ENCODE assay signal across 13 cellular contexts in the genomic region with DNA sequence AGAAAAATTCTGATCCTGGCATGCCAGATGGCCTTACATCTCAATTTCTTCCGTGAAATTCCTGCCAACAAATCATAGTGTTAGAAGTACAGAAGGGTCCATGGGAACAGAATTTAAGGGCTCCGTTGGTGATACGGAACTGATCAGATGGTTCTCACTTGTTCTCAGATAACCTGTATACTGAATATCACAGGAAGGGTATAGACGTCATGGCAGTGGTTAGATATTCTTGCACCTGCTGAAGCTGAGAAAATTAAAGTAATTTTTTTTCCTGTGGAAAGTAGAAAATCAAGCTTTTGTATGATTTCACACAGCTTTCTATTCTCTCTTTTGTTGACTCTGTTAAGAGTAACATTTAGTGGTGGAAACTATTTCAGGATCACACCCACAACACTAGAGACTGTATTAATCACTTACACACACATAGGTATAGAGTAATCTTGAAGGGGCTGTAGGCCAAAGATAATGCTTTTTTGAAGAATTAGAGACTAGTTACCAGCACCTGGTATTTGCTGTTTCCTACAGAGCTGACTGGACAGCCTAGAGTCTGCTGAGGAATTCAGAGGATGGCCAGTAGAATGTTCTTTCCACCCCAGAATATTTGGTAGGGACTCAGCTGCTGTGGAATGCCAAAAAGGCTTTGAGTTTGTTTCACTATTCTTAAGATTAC. TPM values are rescaled to one million over a fixed set of nuclear protein-coding genes. Genes with fewer than 3 reads are reported as not detected.
DNase-seq lines count a peak whose midpoint lies in the region; ATAC-seq, FAIRE-seq and TF ChIP-seq lines count a peak whose summit lies in the region.
"Had no signal": no experiment of that assay in that cellular context is flagged by ENCODE, and none has a peak within 500 bp of the region (broad histone marks: within the 10 kb centered on the region; RNA-seq: fewer than 3 reads in every experiment).

No MANE protein-coding gene starts in this region.

- TF ChIP-seq CTCF in astrocyte (IDR thresholded peaks at IDR 0.05; ENCODE audit: insufficient read depth, low read depth, low read length) (no peak), GM10248 (IDR thresholded peaks at IDR 0.05; ENCODE audit: control extremely low read depth, extremely low read depth, low read depth, missing control alignments) (no peak), upper lobe of right lung (IDR thresholded peaks at IDR 0.05) (no peak)

- peaks cover 4% of the 10 kb centered on the region for H3K36me3 Mint-ChIP-seq in astrocyte (ENCODE audit: low read depth, unreplicated experiment)
- peaks cover 4% of the 10 kb centered on the region for H3K36me3 Mint-ChIP-seq in memory B cell

- no peaks in the 10 kb centered on the region for H3K27me3 ChIP-seq in astrocyte (ENCODE audit: insufficient read depth, low read length)
- H3K27me3 ChIP-seq in upper lobe of right lung = no peaks in the 10 kb centered on the region

- no peak for FAIRE-seq in astrocyte (lab: Jason Lieb, UNC)

- H3K36me3 ChIP-seq in astrocyte (ENCODE audit: insufficient read depth, low read length) (no peaks in the 10 kb centered on the region), upper lobe of right lung (no peaks in the 10 kb centered on the region)

- peak; percentile 67 for DNase-seq in AG20443 (ENCODE audit: low spot score)
- peak; percentile 47 for DNase-seq in HCEC 1CT
- peak; percentile 33 for DNase-seq in astrocyte (ENCODE audit: low read depth)
- DNase-seq in memory B cell (ENCODE audit: low spot score in 2 of 2) = no peak
- no peak for DNase-seq in GM10248 (ENCODE audit: extremely low spot score)
- no peak for DNase-seq in stimulated activated naive CD4-positive, alpha-beta T cell treated with Interleukin-2 at 50 U/mL for 16 hours (lab: John Stamatoyannopoulos, UW)
- no peak for DNase-seq in upper lobe of right lung
- DNase-seq: NCI-H1092; NK-92 treated with Interleukin-12 subunit alpha and Interleukin-12 subunit beta, amount 100 ng/mL, for 24 hours; stimulated activated CD4-positive, alpha-beta T cell treated with anti-CD3 and anti-CD28 coated beads, Interleukin-15, amount 100 ng/mL, for 24 hours; stimulated activated naive B cell treated with anti-CD40 and anti-IgM and Interleukin-4, amounts not matched to agents 10 μg/mL and 1 μg/mL and 100 μg/mL, for 72 hours had no signal

- intact Hi-C loops in upper lobe of right lung (cut with DNase I) = no loop called here

- no peak overlapping the region for H3K9ac ChIP-seq in astrocyte (ENCODE audit: low read length)

- no peak overlapping the region for H3K27ac ChIP-seq in astrocyte (ENCODE audit: low read depth, low read length)
- no peak overlapping the region for H3K27ac ChIP-seq in upper lobe of right lung

- ATAC-seq in memory B cell (ENCODE audit: low read depth) (no peak), GM19328 (IDR thresholded peaks at IDR 0.05; ENCODE audit: unreplicated experiment) (no peak), upper lobe of right lung (no peak)
- ATAC-seq: stimulated activated naive B cell treated with anti-CD40 and anti-IgM and Interleukin-4, amounts not matched to agents 10 μg/mL and 1 μg/mL and 100 μg/mL, for 72 hours had no signal

- no peak overlapping the region for H2AFZ ChIP-seq in astrocyte (ENCODE audit: low read depth, low read length)

- POLR2A ChIA-PET in GM10248 (lab: Yijun Ruan, JAX) = no interaction called here

- H3K4me3 ChIP-seq in astrocyte (ENCODE audit: insufficient read depth, low read depth, low read length) (no peak overlapping the region), upper lobe of right lung (no peak overlapping the region)

- no peaks in the 10 kb centered on the region for H3K9me3 ChIP-seq in astrocyte (ENCODE audit: insufficient read depth, low read depth, low read length)
- H3K9me3 ChIP-seq in upper lobe of right lung = no peaks in the 10 kb centered on the region

- H3K4me1 Mint-ChIP-seq in astrocyte (ENCODE audit: low read depth, unreplicated experiment) (peaks cover 17% of the 10 kb centered on the region), memory B cell (peaks cover 26% of the 10 kb centered on the region)

- peaks cover 74% of the 10 kb centered on the region for H4K20me1 ChIP-seq in astrocyte (ENCODE audit: insufficient read depth, low read length)

- no peak overlapping the region for H3K4me2 ChIP-seq in astrocyte (ENCODE audit: low read length)

- no peak overlapping the region for H3K4me3 Mint-ChIP-seq in astrocyte (ENCODE audit: unreplicated experiment)
- H3K4me3 Mint-ChIP-seq in memory B cell = no peak overlapping the region
- H3K4me3 Mint-ChIP-seq: nephron; stimulated activated naive B cell treated with anti-CD40 and anti-IgM and Interleukin-4, amounts not matched to agents 10 μg/mL and 1 μg/mL and 100 μg/mL, for 72 hours had no signal

- CTCF ChIA-PET in GM10248 (lab: Yijun Ruan, JAX) = interaction anchor here (0.8 to 2.4 kb wide), 6 partner anchors 10 to 135 kb away, joined by 3 to 14 read pairs (median 4); a partner anchor contains a TSS

- H3K4me1 ChIP-seq in astrocyte (ENCODE audit: insufficient read depth, low read length) = peaks cover 1% of the 10 kb centered on the region
- H3K4me1 ChIP-seq in upper lobe of right lung = peaks cover 32% of the 10 kb centered on the region

- H3K79me2 ChIP-seq in astrocyte (ENCODE audit: insufficient read depth, low read length) = peaks cover 93% of the 10 kb centered on the region

- no peaks in the 10 kb centered on the region for H3K9me3 Mint-ChIP-seq in astrocyte (ENCODE audit: unreplicated experiment)
- no peaks in the 10 kb centered on the region for H3K9me3 Mint-ChIP-seq in memory B cell
- H3K9me3 Mint-ChIP-seq: nephron; stimulated activated naive B cell treated with anti-CD40 and anti-IgM and Interleukin-4, amounts not matched to agents 10 μg/mL and 1 μg/mL and 100 μg/mL, for 72 hours had no signal

- H3K27me3 Mint-ChIP-seq in astrocyte (ENCODE audit: low read depth, unreplicated experiment) (no peaks in the 10 kb centered on the region), memory B cell (no peaks in the 10 kb centered on the region)
- H3K27me3 Mint-ChIP-seq: stimulated activated naive B cell treated with anti-CD40 and anti-IgM and Interleukin-4, amounts not matched to agents 10 μg/mL and 1 μg/mL and 100 μg/mL, for 72 hours had no signal

- H3K27ac Mint-ChIP-seq in astrocyte (ENCODE audit: unreplicated experiment) (no peak overlapping the region), memory B cell (peak overlapping the region; percentile 51)
- H3K27ac Mint-ChIP-seq: nephron; stimulated activated naive B cell treated with anti-CD40 and anti-IgM and Interleukin-4, amounts not matched to agents 10 μg/mL and 1 μg/mL and 100 μg/mL, for 72 hours had no signal

RNA-seq across cellular contexts. Expression of a gene that starts 7.5 kb away (rescaled TPM):
- total RNA-seq in astrocyte (16.1 and 17.0 TPM in 2 replicates), upper lobe of right lung (13.3 TPM)

Comparison
In these comparisons a context has a peak if more than half of its experiments do, and no peak if none do; other contexts are left out.
1. DNase-seq: peak in AG20443 (single experiment), HCEC 1CT (single experiment) and astrocyte (single experiment); none in memory B cell (0 of 2), GM10248 (single experiment), stimulated activated naive CD4-positive, alpha-beta T cell treated with Interleukin-2 at 50 U/mL for 16 hours (single experiment) and upper lobe of right lung (single experiment).